3 cellular contexts compared by ENCODE assay signal in genomic region chr14:83905157-83905556, GRCh38.
TF ChIP-seq lines count a peak whose summit lies in the region.

No MANE protein-coding gene starts in this region.

TF ChIP-seq in HepG2, 621 proteins besides CTCF, POLR2A, EP300 and RAD21:
- TF ChIP-seq MAFK (conservative IDR thresholded peaks at IDR 0.05 in 1 of 2, IDR thresholded peaks at IDR 0.05 in 1 of 2; ENCODE audit: low read length in 2 of 2) (peak in 1 of 2 experiments; percentile 53; a peak in 2 of 4 replicates), MAFF (IDR thresholded peaks at IDR 0.05; ENCODE audit: low read depth, low read length) (peak; percentile 11; the same call in 1 of the 2 replicates), FOXJ3 (CRISPR knock-in tag; IDR thresholded peaks at IDR 0.05; ENCODE audit: borderline replicate concordance) (no peak)

TF ChIP-seq in IMR-90, 13 proteins besides CTCF, POLR2A, EP300 and RAD21:
- TF ChIP-seq MXI1 (IDR thresholded peaks at IDR 0.05; ENCODE audit: borderline replicate concordance, low read depth, low read length) (no peak), MAZ (IDR thresholded peaks at IDR 0.05; ENCODE audit: borderline replicate concordance, low read depth, low read length) (no peak), MAFK (IDR thresholded peaks at IDR 0.05; ENCODE audit: low read depth, low read length) (0 out of 2 replicates have a peak, but pooled peaks have one; percentile 6), ELK1 (IDR thresholded peaks at IDR 0.05; ENCODE audit: borderline replicate concordance, low read depth, low read length) (no peak), FOS (IDR thresholded peaks at IDR 0.05; ENCODE audit: low read depth, low read length) (no peak), USF2 (IDR thresholded peaks at IDR 0.05; ENCODE audit: low read depth, low read length) (no peak), SMC3 (IDR thresholded peaks at IDR 0.05; ENCODE audit: low read depth, low read length) (no peak)
TF ChIP-seq in IMR-90: peak in this region for 1.

TF ChIP-seq in K562, 482 proteins besides CTCF, POLR2A, EP300 and RAD21:
- TF ChIP-seq ZNF316 (IDR thresholded peaks at IDR 0.05), result peak; percentile 57; the same call in 1 of the 2 replicates
- no peak for TF ChIP-seq MEF2D (tag; conservative IDR thresholded peaks at IDR 0.05; ENCODE audit: low read depth)
- no peak for TF ChIP-seq NCOA2 (IDR thresholded peaks at IDR 0.05; ENCODE audit: partially characterized antibody in 2 of 2)
- TF ChIP-seq SNRNP70 (optimal IDR thresholded peaks at IDR 0.05; ENCODE audit: low read depth, low read length), result no peak
